ENCODE assay signal across 8 cellular contexts in the genomic region with DNA sequence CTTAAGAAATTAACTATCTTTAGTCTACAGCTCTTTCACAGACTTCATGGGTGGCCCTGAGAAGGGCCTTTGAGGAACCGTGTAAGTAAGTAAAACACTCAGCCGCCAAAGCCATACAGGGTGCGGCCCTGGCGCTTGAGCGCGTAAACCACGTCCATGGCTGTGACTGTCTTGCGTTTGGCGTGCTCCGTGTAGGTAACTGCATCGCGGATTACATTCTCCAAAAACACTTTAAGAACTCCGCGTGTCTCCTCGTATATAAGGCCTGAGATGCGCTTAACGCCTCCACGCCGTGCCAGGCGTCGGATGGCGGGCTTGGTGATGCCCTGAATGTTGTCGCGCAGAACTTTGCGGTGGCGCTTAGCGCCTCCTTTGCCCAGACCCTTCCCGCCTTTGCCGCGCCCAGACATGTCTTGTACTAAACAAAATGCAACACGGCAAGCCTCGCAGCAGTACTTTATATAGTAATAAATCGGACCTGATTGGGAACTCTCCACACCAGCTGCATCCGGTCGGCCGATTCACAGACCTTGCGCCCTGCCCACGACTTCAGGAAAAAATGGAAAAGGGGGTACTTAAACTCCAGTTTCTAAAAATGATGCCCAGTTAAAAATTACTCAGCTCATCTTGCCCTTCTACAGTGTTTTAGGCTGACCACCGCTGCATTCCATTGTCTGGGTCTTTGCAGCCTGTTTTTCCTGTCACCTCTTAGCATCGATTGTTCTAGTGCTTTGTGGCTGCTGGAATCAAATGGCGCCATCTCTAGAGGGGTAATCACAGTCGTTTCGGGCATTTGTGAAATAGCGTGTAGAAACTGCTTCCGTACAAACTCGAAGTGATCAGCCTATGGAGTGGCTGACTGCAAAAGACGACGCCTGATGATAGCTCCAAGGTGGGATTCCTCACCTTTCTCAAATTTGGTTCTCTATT. TPM values are rescaled to one million over a fixed set of nuclear protein-coding genes. Genes with fewer than 3 reads are reported as not detected.
DNase-seq lines count a peak whose midpoint lies in the region; ATAC-seq and TF ChIP-seq lines count a peak whose summit lies in the region.

No MANE protein-coding gene starts in this region.

- peak in 1 of 56 donors; percentile 5 for TF ChIP-seq CTCF in dorsolateral prefrontal cortex (IDR thresholded peaks at IDR 0.05 in 54 of 56, conservative IDR thresholded peaks at IDR 0.05 in 2 of 56; ENCODE audit: low read depth in 1 of 56, partially characterized antibody in 56 of 56)

- peaks cover 34% of the 10 kb centered on the region for H3K4me1 Mint-ChIP-seq in stimulated activated effector memory CD8-positive, alpha-beta T cell treated with anti-CD3 and anti-CD28 coated beads, Interleukin-12 subunit alpha, Interleukin-12 subunit beta, amount 100 ng/mL, for 72 hours

- peaks cover 13 to 78% (median 68%) of the 10 kb centered on the region in 45 donors for H3K27me3 ChIP-seq in dorsolateral prefrontal cortex

- H3K27ac Mint-ChIP-seq in stimulated activated effector memory CD8-positive, alpha-beta T cell treated with anti-CD3 and anti-CD28 coated beads, Interleukin-12 subunit alpha, Interleukin-12 subunit beta, amount 100 ng/mL, for 72 hours: peak overlapping the region; percentile 94

- peaks cover 21% of the 10 kb centered on the region for H3K36me3 Mint-ChIP-seq in stimulated activated effector memory CD8-positive, alpha-beta T cell treated with anti-CD3 and anti-CD28 coated beads, Interleukin-12 subunit alpha, Interleukin-12 subunit beta, amount 100 ng/mL, for 72 hours

- H3K9me3 Mint-ChIP-seq in stimulated activated effector memory CD8-positive, alpha-beta T cell treated with anti-CD3 and anti-CD28 coated beads, Interleukin-12 subunit alpha, Interleukin-12 subunit beta, amount 100 ng/mL, for 72 hours: no peaks in the 10 kb centered on the region

- peak; percentile 52 for DNase-seq in CD1c-positive myeloid dendritic cell (ENCODE audit: extremely low spot score)
- peak; percentile 96 for DNase-seq in NCI-H146 (lab: John Stamatoyannopoulos, UW)
- peak; percentile 54 for DNase-seq in activated CD4-positive, alpha-beta T cell treated with anti-CD3 and anti-CD28 coated beads for 1 hour
- DNase-seq in dorsolateral prefrontal cortex: no peak
- DNase-seq in lung microvascular endothelial cell (ENCODE audit: low read depth in 2 of 2): peak; percentile 76 to 80
- peak; percentile 41 to 90 for DNase-seq in stimulated activated effector memory CD8-positive, alpha-beta T cell treated with anti-CD3 and anti-CD28 coated beads, Interleukin-12 subunit alpha, Interleukin-12 subunit beta, amount 100 ng/mL, for 72 hours (ENCODE audit: low spot score in 2 of 2)
- DNase-seq in cerebellar nuclear complex (lab: John Stamatoyannopoulos, UW): no peak

- peak overlapping the region in 57 of 59 donors; percentile 11 to 64 (median 44) for H3K4me3 ChIP-seq in dorsolateral prefrontal cortex

- ATAC-seq in GM21515 (IDR thresholded peaks at IDR 0.05; ENCODE audit: unreplicated experiment): peak; percentile 27
- ATAC-seq in stimulated activated effector memory CD8-positive, alpha-beta T cell treated with anti-CD3 and anti-CD28 coated beads, Interleukin-12 subunit alpha, Interleukin-12 subunit beta, amount 100 ng/mL, for 72 hours: peak; percentile 71

- intact Hi-C loops in dorsolateral prefrontal cortex (cut with DNase I): no loop called here

- H3K27ac ChIP-seq in dorsolateral prefrontal cortex: peak overlapping the region in 7 of 59 donors; percentile 3 to 61 (median 26)

- H3K4me3 Mint-ChIP-seq in stimulated activated effector memory CD8-positive, alpha-beta T cell treated with anti-CD3 and anti-CD28 coated beads, Interleukin-12 subunit alpha, Interleukin-12 subunit beta, amount 100 ng/mL, for 72 hours: peak overlapping the region; percentile 77

RNA-seq across cellular contexts. Expression of a gene that starts 38.8 kb away (rescaled TPM):
- total RNA-seq in dorsolateral prefrontal cortex: not detected
- not detected in 2 replicates for total RNA-seq in lung microvascular endothelial cell

Comparison
In these comparisons a context has a peak if more than half of its experiments do, and no peak if none do; other contexts are left out.
1. DNase-seq: peak in CD1c-positive myeloid dendritic cell (single experiment), NCI-H146 (single experiment), activated CD4-positive, alpha-beta T cell treated with anti-CD3 and anti-CD28 coated beads for 1 hour (single experiment), lung microvascular endothelial cell (2 of 2) and stimulated activated effector memory CD8-positive, alpha-beta T cell treated with anti-CD3 and anti-CD28 coated beads, Interleukin-12 subunit alpha, Interleukin-12 subunit beta, amount 100 ng/mL, for 72 hours (2 of 2); none in dorsolateral prefrontal cortex (0 of 10) and cerebellar nuclear complex (0 of 2).